Comparison of ENCODE assay signal across 4 cellular contexts in genomic region chr2:86882865-86883264, GRCh38. TPM values are rescaled to one million over a fixed set of nuclear protein-coding genes. Genes with fewer than 3 reads are reported as not detected.
"Had no signal": no experiment of that assay in that cellular context is flagged by ENCODE, and none has a peak within 500 bp of the region (broad histone marks: within the 10 kb centered on the region; RNA-seq: fewer than 3 reads in every experiment).

No MANE protein-coding gene starts in this region.

RNA-seq across cellular contexts. Expression of gene CD8B, which starts 21.2 kb away (rescaled TPM):
- total RNA-seq: HT-29, HT1080, IMR-90, K562 had no signal
- polyA plus RNA-seq: IMR-90, K562 had no signal

RNA-seq across cellular contexts. Expression of gene RGPD1, which starts 59.1 kb away (rescaled TPM):
- total RNA-seq: HT-29, HT1080 had no signal
